In the genomic region with DNA sequence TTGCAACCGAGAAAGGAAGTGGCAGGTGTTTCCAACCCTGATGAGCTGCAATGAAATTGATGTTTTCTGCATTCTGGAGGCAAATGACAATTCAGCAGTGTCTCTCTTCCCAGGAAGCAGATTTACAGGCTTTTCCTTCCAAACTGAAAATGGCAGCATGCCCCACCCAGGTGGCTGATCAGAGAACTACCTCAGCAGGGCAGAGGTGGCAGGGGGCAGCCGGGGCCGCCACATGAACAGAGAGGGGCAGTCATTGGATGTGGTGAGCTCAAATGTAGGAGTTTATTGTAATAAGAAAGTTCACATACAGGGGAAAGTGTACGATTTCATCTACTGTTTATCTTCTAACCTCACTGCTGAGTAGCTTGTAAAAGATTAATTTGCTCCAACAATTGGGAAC, we compare ENCODE assay signal across 24 cellular contexts. TPM values are rescaled to one million over a fixed set of nuclear protein-coding genes. Genes with fewer than 3 reads are reported as not detected.
A peak's percentile ranks its signal among the peaks of the same experiment; 100 is the strongest.
DNase-seq lines count a peak whose midpoint lies in the region; ATAC-seq and TF ChIP-seq lines count a peak whose summit lies in the region.
"Had no signal": no experiment of that assay in that cellular context is flagged by ENCODE, and none has a peak within 500 bp of the region (broad histone marks: within the 10 kb centered on the region; RNA-seq: fewer than 3 reads in every experiment).

No MANE protein-coding gene starts in this region.

- H4K91ac ChIP-seq in IMR-90 (ENCODE audit: insufficient read depth, low read depth, low read length): no peak overlapping the region

- H3K4me3 Mint-ChIP-seq in CD4-positive, alpha-beta memory T cell: peak overlapping the region in 2 of 8 donors; percentile 48 to 63
- H3K4me3 Mint-ChIP-seq in naive thymus-derived CD4-positive, alpha-beta T cell: peak overlapping the region in 1 of 10 donors; percentile 19
- no peak overlapping the region for H3K4me3 Mint-ChIP-seq in activated T-helper 1 cell treated with anti-CD3 and anti-CD28 coated beads, Interleukin-12 subunit alpha, Interleukin-12 subunit beta, Interleukin-2, Interleukin-4 antibody, amounts not matched to agents 30 ng/mL and 10 ng/mL and 1 ng/mL, durations not matched to agents 14 hours and 24 hours and 36 hours

- H4K5ac ChIP-seq in IMR-90 (ENCODE audit: low read depth, low read length): no peak overlapping the region

- H3K27ac Mint-ChIP-seq in CD4-positive, alpha-beta memory T cell: peak overlapping the region in 5 of 7 donors; percentile 9 to 79 (median 61)
- peak overlapping the region in 8 of 9 donors; percentile 20 to 97 (median 70) for H3K27ac Mint-ChIP-seq in naive thymus-derived CD4-positive, alpha-beta T cell
- no peak overlapping the region for H3K27ac Mint-ChIP-seq in activated T-helper 1 cell treated with anti-CD3 and anti-CD28 coated beads, Interleukin-12 subunit alpha, Interleukin-12 subunit beta, Interleukin-2, Interleukin-4 antibody, amounts not matched to agents 30 ng/mL and 10 ng/mL and 1 ng/mL, durations not matched to agents 14 hours and 24 hours and 36 hours
- H3K27ac Mint-ChIP-seq: activated T-helper 2 cell treated with anti-CD3 and anti-CD28 coated beads, Interferon-gamma antibody, Interleukin-2, Interleukin-4, amounts not matched to agents 10 μg/mL and 5 μg/mL and 100 μg/mL, durations not matched to agents 14 hours and 24 hours and 36 hours had no signal

- in situ Hi-C loops in IMR-90 (cut with MboI; ENCODE audit: low sequenced_read_pairs): no loop called here

- no peak overlapping the region for H3K4ac ChIP-seq in IMR-90 (ENCODE audit: low read depth, low read length)

- no peak overlapping the region for H3K23ac ChIP-seq in IMR-90 (ENCODE audit: low read depth, low read length)

- H2BK20ac ChIP-seq in IMR-90 (ENCODE audit: low read depth, low read length): no peak overlapping the region; the same call in 1 of the 2 replicates

- peaks cover 54 to 83% (median 64%) of the 10 kb centered on the region in 4 donors for H3K4me1 Mint-ChIP-seq in CD4-positive, alpha-beta memory T cell
- H3K4me1 Mint-ChIP-seq in naive thymus-derived CD4-positive, alpha-beta T cell: peaks cover 20 to 83% (median 79%) of the 10 kb centered on the region in 7 donors
- H3K4me1 Mint-ChIP-seq in activated T-helper 1 cell treated with anti-CD3 and anti-CD28 coated beads, Interleukin-12 subunit alpha, Interleukin-12 subunit beta, Interleukin-2, Interleukin-4 antibody, amounts not matched to agents 30 ng/mL and 10 ng/mL and 1 ng/mL, durations not matched to agents 14 hours and 24 hours and 36 hours (ENCODE audit: low read depth): peaks cover 38% of the 10 kb centered on the region

- H3K4me1 ChIP-seq in CD4-positive, alpha-beta memory T cell (ENCODE audit: insufficient read depth, low read length): peaks cover 68% of the 10 kb centered on the region
- H3K4me1 ChIP-seq in IMR-90 (ENCODE audit: control insufficient read depth, insufficient read depth, low read length): peaks cover 20% of the 10 kb centered on the region
- peaks cover 46 to 56% of the 10 kb centered on the region in 2 donors for H3K4me1 ChIP-seq in naive thymus-derived CD4-positive, alpha-beta T cell (ENCODE audit: control insufficient read depth in 2 of 2, insufficient read depth in 2 of 2, low read length in 2 of 2)

- H3K56ac ChIP-seq in IMR-90 (ENCODE audit: extremely low read depth, insufficient read depth, low read length): no peak overlapping the region

- no peak overlapping the region for H3K27ac ChIP-seq in CD4-positive, alpha-beta memory T cell (ENCODE audit: low read depth, low read length)
- no peak overlapping the region for H3K27ac ChIP-seq in IMR-90 (ENCODE audit: insufficient read depth, low read length)
- H3K27ac ChIP-seq in VCaP: peak overlapping the region; percentile 64
- H3K27ac ChIP-seq in naive thymus-derived CD4-positive, alpha-beta T cell (ENCODE audit: low read depth, low read length): no peak overlapping the region
- H3K27ac ChIP-seq: C4-2B, cardiac muscle cell, dorsolateral prefrontal cortex, epithelial cell of prostate, pancreas, PC-9, thyroid gland had no signal

- no peaks in the 10 kb centered on the region for H3K9me3 ChIP-seq in CD4-positive, alpha-beta memory T cell (ENCODE audit: control insufficient read depth in 1 of 2, low read length in 2 of 2)
- no peaks in the 10 kb centered on the region for H3K9me3 ChIP-seq in IMR-90 (ENCODE audit: control insufficient read depth, insufficient read depth, low read length)
- H3K9me3 ChIP-seq in naive thymus-derived CD4-positive, alpha-beta T cell (ENCODE audit: control insufficient read depth in 2 of 3, low read length in 3 of 3): no peaks in the 10 kb centered on the region
- H3K9me3 ChIP-seq: pancreas, thyroid gland had no signal

- ATAC-seq in IMR-90 (ENCODE audit: low read depth) (no peak), GM18861 (IDR thresholded peaks at IDR 0.05; ENCODE audit: unreplicated experiment) (no peak), GM19455 (IDR thresholded peaks at IDR 0.05; ENCODE audit: unreplicated experiment) (no peak), HG03139 (IDR thresholded peaks at IDR 0.05; ENCODE audit: unreplicated experiment) (no peak)
- no peak for ATAC-seq in naive thymus-derived CD4-positive, alpha-beta T cell
- ATAC-seq: pancreas had no signal

- peak overlapping the region; percentile 22; the same call in 1 of the 2 replicates for H3K4me2 ChIP-seq in IMR-90 (ENCODE audit: low read depth, low read length)
- H3K4me2 ChIP-seq: PC-9 had no signal

- TF ChIP-seq POLR2A in IMR-90 (IDR thresholded peaks at IDR 0.05; ENCODE audit: low read depth, low read length): no peak

- no peak overlapping the region for H3K9ac ChIP-seq in IMR-90 (ENCODE audit: low read depth, low read length)

- H2BK15ac ChIP-seq in IMR-90 (ENCODE audit: low read depth, low read length): no peak overlapping the region

- TF ChIP-seq CTCF in IMR-90 (conservative IDR thresholded peaks at IDR 0.05; ENCODE audit: low read depth, low read length) (no peak), VCaP (conservative IDR thresholded peaks at IDR 0.05) (no peak; the same call in 1 of the 2 replicates)

- H3K4me3 ChIP-seq in CD4-positive, alpha-beta memory T cell (ENCODE audit: low read length in 2 of 2): no peak overlapping the region
- H3K4me3 ChIP-seq in IMR-90 (ENCODE audit: insufficient read depth, low read depth, low read length): no peak overlapping the region
- no peak overlapping the region for H3K4me3 ChIP-seq in naive thymus-derived CD4-positive, alpha-beta T cell (ENCODE audit: low read length)
- H3K4me3 ChIP-seq: cardiac muscle cell, dorsolateral prefrontal cortex, lung, pancreas, PC-9, thyroid gland had no signal

- dilution Hi-C loops in IMR-90 (cut with HindIII; ENCODE audit: low sequenced_read_pairs, unreplicated experiment): no loop called here

- intact Hi-C loops in CD4-positive, alpha-beta memory T cell (cut with micrococcal nuclease): no loop called here
- intact Hi-C loops in IMR-90 (cut with micrococcal nuclease): no loop called here
- intact Hi-C loops in naive thymus-derived CD4-positive, alpha-beta T cell (cut with micrococcal nuclease): loop anchor here in 1 of 2 donors (5.0 to 10.0 kb wide), 2 partner anchors 51 to 517 kb away; partner anchors contain the start of gene USP47
- intact Hi-C loops in activated T-helper 1 cell treated with anti-CD3 and anti-CD28 coated beads, Interleukin-12 subunit alpha, Interleukin-12 subunit beta, Interleukin-2, Interleukin-4 antibody, amounts not matched to agents 30 ng/mL and 10 ng/mL and 1 ng/mL, durations not matched to agents 14 hours and 24 hours and 36 hours (cut with micrococcal nuclease): no loop called here

- CTCF ChIA-PET in CD4-positive, alpha-beta memory T cell (lab: Charles Lee; ENCODE audit: partially characterized antibody): interaction anchor here (1.0 to 4.0 kb wide), 3 partner anchors 15 to 30 kb away, joined by 3 to 20 read pairs (median 4); partner anchors contain the start of gene PARVA
- CTCF ChIA-PET in IMR-90 (lab: Yijun Ruan, JAX): interaction anchor here (0.5 kb wide), 1 partner anchor 508 kb away, joined by 3 read pairs; no protein-coding TSS in a partner anchor
- CTCF ChIA-PET in naive thymus-derived CD4-positive, alpha-beta T cell (lab: Charles Lee): interaction anchor here (1.5 kb wide), 1 partner anchor 15 kb away, joined by 5 read pairs; the partner anchor contains the start of gene PARVA

- H2AK5ac ChIP-seq in IMR-90 (ENCODE audit: low read depth, low read length): 0 out of 2 replicates have a peak overlapping the region, but pooled peaks have one; percentile 40

- TF ChIP-seq RAD21 in IMR-90 (IDR thresholded peaks at IDR 0.05; ENCODE audit: low read length): no peak

- peaks cover 0 to 10% (median 8%) of the 10 kb centered on the region in 8 donors for H3K9me3 Mint-ChIP-seq in CD4-positive, alpha-beta memory T cell
- peaks cover 0 to 22% (median 6%) of the 10 kb centered on the region in 11 donors for H3K9me3 Mint-ChIP-seq in naive thymus-derived CD4-positive, alpha-beta T cell
- peaks cover 4% of the 10 kb centered on the region for H3K9me3 Mint-ChIP-seq in activated T-helper 1 cell treated with anti-CD3 and anti-CD28 coated beads, Interleukin-12 subunit alpha, Interleukin-12 subunit beta, Interleukin-2, Interleukin-4 antibody, amounts not matched to agents 30 ng/mL and 10 ng/mL and 1 ng/mL, durations not matched to agents 14 hours and 24 hours and 36 hours
- H3K9me3 Mint-ChIP-seq: activated T-helper 2 cell treated with anti-CD3 and anti-CD28 coated beads, Interferon-gamma antibody, Interleukin-2, Interleukin-4, amounts not matched to agents 10 μg/mL and 5 μg/mL and 100 μg/mL, durations not matched to agents 14 hours and 24 hours and 36 hours had no signal

- 0 out of 2 replicates have a peak overlapping the region, but pooled peaks have one; percentile 21 for H2BK120ac ChIP-seq in IMR-90 (ENCODE audit: low read depth, low read length)

- H3K79me1 ChIP-seq in IMR-90 (ENCODE audit: low read depth in 1 of 2, low read length in 2 of 2): no peaks in the 10 kb centered on the region

- no TSS peak for BruUV-seq in IMR-90 (replicated peaks; lab: Mats Ljungman, UMichigan)

- H2BK5ac ChIP-seq in IMR-90 (ENCODE audit: low read depth, low read length, poor library complexity, severe bottlenecking): no peak overlapping the region

- no peaks in the 10 kb centered on the region for H3K36me3 ChIP-seq in CD4-positive, alpha-beta memory T cell (ENCODE audit: insufficient read depth, low read length)
- H3K36me3 ChIP-seq in IMR-90 (ENCODE audit: control insufficient read depth, insufficient read depth, low read length): no peaks in the 10 kb centered on the region
- H3K36me3 ChIP-seq in naive thymus-derived CD4-positive, alpha-beta T cell (ENCODE audit: control insufficient read depth in 2 of 3, insufficient read depth in 3 of 3, low read length in 3 of 3): no peaks in the 10 kb centered on the region
- H3K36me3 ChIP-seq: cardiac muscle cell, pancreas, thyroid gland had no signal

- peaks cover 9% of the 10 kb centered on the region; the same call in 1 of the 2 replicates for H3K9me1 ChIP-seq in IMR-90 (ENCODE audit: insufficient read depth, low read length)

- H3K27me3 ChIP-seq in CD4-positive, alpha-beta memory T cell (ENCODE audit: insufficient read depth, low read length): no peaks in the 10 kb centered on the region
- no peaks in the 10 kb centered on the region for H3K27me3 ChIP-seq in IMR-90 (ENCODE audit: control insufficient read depth, insufficient read depth, low read length)
- no peaks in the 10 kb centered on the region for H3K27me3 ChIP-seq in naive thymus-derived CD4-positive, alpha-beta T cell (ENCODE audit: control insufficient read depth in 2 of 2, insufficient read depth in 2 of 2, low read length in 2 of 2)
- H3K27me3 ChIP-seq: cardiac muscle cell, pancreas, thyroid gland had no signal

- no peak overlapping the region for H4K8ac ChIP-seq in IMR-90 (ENCODE audit: low read depth in 2 of 2, low read length in 2 of 2)

- POLR2A ChIA-PET in CD4-positive, alpha-beta memory T cell (lab: Charles Lee; ENCODE audit: partially characterized antibody): interaction anchor here (0.9 to 3.2 kb wide), 2 partner anchors 9 to 15 kb away, joined by 3 to 16 read pairs; partner anchors contain the start of gene PARVA
- POLR2A ChIA-PET in IMR-90 (lab: Charles Lee; ENCODE audit: unreplicated experiment): no interaction called here
- POLR2A ChIA-PET in naive thymus-derived CD4-positive, alpha-beta T cell (lab: Charles Lee): interaction anchor here (1.2 kb wide), 1 partner anchor 17 kb away, joined by 6 read pairs; no protein-coding TSS in a partner anchor

- H2AK9ac ChIP-seq in IMR-90 (replicated peaks; ENCODE audit: low read depth, low read length, poor library complexity): no peak overlapping the region

- no peaks in the 10 kb centered on the region for H3K27me3 Mint-ChIP-seq in CD4-positive, alpha-beta memory T cell
- H3K27me3 Mint-ChIP-seq in naive thymus-derived CD4-positive, alpha-beta T cell: peaks cover 0 to 4% (median 0%) of the 10 kb centered on the region in 5 donors
- H3K27me3 Mint-ChIP-seq in activated T-helper 1 cell treated with anti-CD3 and anti-CD28 coated beads, Interleukin-12 subunit alpha, Interleukin-12 subunit beta, Interleukin-2, Interleukin-4 antibody, amounts not matched to agents 30 ng/mL and 10 ng/mL and 1 ng/mL, durations not matched to agents 14 hours and 24 hours and 36 hours (ENCODE audit: insufficient read depth): no peaks in the 10 kb centered on the region

- H2AFZ ChIP-seq in IMR-90 (replicated peaks; ENCODE audit: low read length, poor library complexity): no peak overlapping the region
- H2AFZ ChIP-seq: PC-9 had no signal

- peak overlapping the region; percentile 54; the same call in 1 of the 2 replicates for H3K18ac ChIP-seq in IMR-90 (ENCODE audit: low read depth, low read length)

- WGBS in IMR-90 (ENCODE audit: extremely low coverage in 2 of 2, insufficient read length in 1 of 2), 2 experiments: 75% methylated on average over 1 of the region's 4 CpGs; no CpG with 5 or more reads in 1 of the 2 experiments

- H3K14ac ChIP-seq in IMR-90 (replicated peaks; ENCODE audit: low read depth, low read length): no peak overlapping the region

- H4K20me1 ChIP-seq in IMR-90 (ENCODE audit: insufficient read depth, low read length): no peaks in the 10 kb centered on the region

- H3K36me3 Mint-ChIP-seq in CD4-positive, alpha-beta memory T cell: peaks cover 8 to 12% of the 10 kb centered on the region in 2 donors
- peaks cover 3 to 16% (median 12%) of the 10 kb centered on the region in 5 donors for H3K36me3 Mint-ChIP-seq in naive thymus-derived CD4-positive, alpha-beta T cell
- peaks cover 12% of the 10 kb centered on the region for H3K36me3 Mint-ChIP-seq in activated T-helper 1 cell treated with anti-CD3 and anti-CD28 coated beads, Interleukin-12 subunit alpha, Interleukin-12 subunit beta, Interleukin-2, Interleukin-4 antibody, amounts not matched to agents 30 ng/mL and 10 ng/mL and 1 ng/mL, durations not matched to agents 14 hours and 24 hours and 36 hours (ENCODE audit: low read depth)

- DNase-seq in CD4-positive, alpha-beta memory T cell: no peak
- DNase-seq in IMR-90: peak; percentile 22
- no peak for DNase-seq in naive thymus-derived CD4-positive, alpha-beta T cell
- no peak for DNase-seq in activated T-helper 1 cell treated with anti-CD3 and anti-CD28 coated beads, Interleukin-12 subunit alpha, Interleukin-12 subunit beta, Interleukin-2, Interleukin-4 antibody, amounts not matched to agents 30 ng/mL and 10 ng/mL and 1 ng/mL, durations not matched to agents 14 hours and 24 hours and 36 hours (ENCODE audit: low spot score)
- DNase-seq: activated CD4-positive, alpha-beta T cell treated with anti-CD3 and anti-CD28 coated beads, Interleukin-2, amount 50 U/mL, for 1 hour; dorsolateral prefrontal cortex; foreskin melanocyte; hippocampal formation; KG1; NCI-H2107; NCI-H774; pancreas; PC-9; stimulated activated naive CD4-positive, alpha-beta T cell had no signal

RNA-seq across cellular contexts. Expression of gene PARVA, which starts 15.7 kb away (rescaled TPM):
- total RNA-seq in CD4-positive, alpha-beta memory T cell: 1 to 10 TPM; 1.3 to 2.4 TPM
- 1 to 10 TPM in 1 of 2 donors, under 1 TPM in 1; 0.75 to 1.5 TPM for polyA plus RNA-seq in CD4-positive, alpha-beta memory T cell
- total RNA-seq in IMR-90 (2012; rRNA removed): 65.2 and 65.8 TPM in 2 replicates
- polyA plus RNA-seq in IMR-90 (2012; rRNA removed): 68.9 and 80.2 TPM in 2 replicates
- 30.2 and 37.0 TPM in 2 replicates for polyA plus RNA-seq in IMR-90 (2012; cell fraction: cytosol; rRNA removed)
- polyA plus RNA-seq in IMR-90 (2012; cell fraction: nucleus; rRNA removed; ENCODE audit: low replicate concordance): 13.5 and 44.5 TPM in 2 replicates
- total RNA-seq in naive thymus-derived CD4-positive, alpha-beta T cell: under 1 TPM; 0.07 to 0.97 (median 0.73) TPM
- polyA plus RNA-seq in naive thymus-derived CD4-positive, alpha-beta T cell: under 1 TPM; 0.38 to 0.69 TPM
- not detected in 2 replicates for total RNA-seq in activated T-helper 1 cell treated with anti-CD3 and anti-CD28 coated beads, Interleukin-12 subunit alpha, Interleukin-12 subunit beta, Interleukin-2, Interleukin-4 antibody, amounts not matched to agents 30 ng/mL and 10 ng/mL and 1 ng/mL, durations not matched to agents 14 hours and 24 hours and 36 hours
- total RNA-seq: activated T-helper 2 cell treated with anti-CD3 and anti-CD28 coated beads, Interferon-gamma antibody, Interleukin-2, Interleukin-4, amounts not matched to agents 10 μg/mL and 5 μg/mL and 100 μg/mL, durations not matched to agents 14 hours and 24 hours and 36 hours had no signal

Comparison
In these comparisons a context has a peak if more than half of its experiments do, and no peak if none do; other contexts are left out.
1. RNA of gene PARVA, which starts 15.7 kb away (total RNA-seq): 65.2 to 65.8 TPM in IMR-90; 1.3 to 2.4 TPM in CD4-positive, alpha-beta memory T cell, 0.07 to 0.97 TPM in naive thymus-derived CD4-positive, alpha-beta T cell and not detected in activated T-helper 1 cell treated with anti-CD3 and anti-CD28 coated beads, Interleukin-12 subunit alpha, Interleukin-12 subunit beta, Interleukin-2, Interleukin-4 antibody, amounts not matched to agents 30 ng/mL and 10 ng/mL and 1 ng/mL, durations not matched to agents 14 hours and 24 hours and 36 hours; every median in the first group is over 10 times any median in the second.